10 cellular contexts compared by ENCODE assay signal in genomic region chr4:92304636-92305035, GRCh38. TPM values are rescaled to one million over a fixed set of nuclear protein-coding genes. Genes with fewer than 3 reads are reported as not detected.
DNase-seq lines count a peak whose midpoint lies in the region; ATAC-seq, FAIRE-seq and TF ChIP-seq lines count a peak whose summit lies in the region.
"Had no signal": no experiment of that assay in that cellular context is flagged by ENCODE, and none has a peak within 500 bp of the region (broad histone marks: within the 10 kb centered on the region; RNA-seq: fewer than 3 reads in every experiment).

No MANE protein-coding gene starts in this region.

- in situ Hi-C loops in Caki2 (cut with HindIII; ENCODE audit: low pct_unique_long_range_greater_than_20kb, low sequenced_read_pairs) = no loop called here

- H2AFZ ChIP-seq in MM.1S (ENCODE audit: low read length) (peak overlapping the region; percentile 72), endothelial cell of umbilical vein (ENCODE audit: low read depth, low read length) (peak overlapping the region; percentile 91), osteoblast (ENCODE audit: low read length) (peak overlapping the region; percentile 22)

- H3K79me2 ChIP-seq in MM.1S (ENCODE audit: low read length) (no peaks in the 10 kb centered on the region), endothelial cell of umbilical vein (ENCODE audit: control insufficient read depth, insufficient read depth, low read length) (no peaks in the 10 kb centered on the region), osteoblast (ENCODE audit: insufficient read depth, low read length) (no peaks in the 10 kb centered on the region)

- no peaks in the 10 kb centered on the region for H3K9me1 ChIP-seq in endothelial cell of umbilical vein (replicated peaks; ENCODE audit: control insufficient read depth, extremely low read depth, insufficient read depth, low read length)

- H3K4me3 Mint-ChIP-seq in CD8-positive, alpha-beta T cell = no peak overlapping the region
- H3K4me3 Mint-ChIP-seq in activated CD4-positive, alpha-beta T cell treated with anti-CD3 and anti-CD28 coated beads, Interleukin-2, amount 10 ng/mL, durations not matched to agents 7 days and 5 days = no peak overlapping the region
- H3K4me3 Mint-ChIP-seq: activated CD4-positive, alpha-beta memory T cell treated with anti-CD3 and anti-CD28 coated beads for 36 hours had no signal

- H3K36me3 Mint-ChIP-seq in CD8-positive, alpha-beta T cell = no peaks in the 10 kb centered on the region
- H3K36me3 Mint-ChIP-seq in activated CD4-positive, alpha-beta T cell treated with anti-CD3 and anti-CD28 coated beads, Interleukin-2, amount 10 ng/mL, durations not matched to agents 7 days and 5 days (ENCODE audit: low read depth) = no peaks in the 10 kb centered on the region
- H3K36me3 Mint-ChIP-seq: activated CD4-positive, alpha-beta memory T cell treated with anti-CD3 and anti-CD28 coated beads for 36 hours had no signal

- H3K9me2 ChIP-seq in MM.1S (replicated peaks; ENCODE audit: insufficient read depth, low read length) = no peaks in the 10 kb centered on the region

- H4K20me1 ChIP-seq in MM.1S (ENCODE audit: insufficient read depth, low read length) = no peaks in the 10 kb centered on the region
- no peaks in the 10 kb centered on the region for H4K20me1 ChIP-seq in endothelial cell of umbilical vein (replicated peaks; ENCODE audit: control insufficient read depth, extremely low read depth, insufficient read depth, low read length)
- H4K20me1 ChIP-seq in osteoblast (ENCODE audit: insufficient read depth, low read length) = no peaks in the 10 kb centered on the region

- H3F3A ChIP-seq in MM.1S (ENCODE audit: insufficient read depth, low read length) = no peaks in the 10 kb centered on the region

- H3K27ac ChIP-seq in MM.1S (ENCODE audit: low read length) = no peak overlapping the region
- H3K27ac ChIP-seq in endothelial cell of umbilical vein (ENCODE audit: insufficient read depth, low read depth, low read length) = no peak overlapping the region
- no peak overlapping the region for H3K27ac ChIP-seq in osteoblast (ENCODE audit: low read depth, low read length)
- H3K27ac ChIP-seq in CD8-positive, alpha-beta T cell (ENCODE audit: low read depth, low read length) = no peak overlapping the region
- H3K27ac ChIP-seq: epithelial cell of prostate had no signal

- no peaks in the 10 kb centered on the region for H3K27me3 ChIP-seq in MM.1S (replicated peaks; ENCODE audit: insufficient read depth, low read length)
- H3K27me3 ChIP-seq in endothelial cell of umbilical vein (ENCODE audit: control insufficient read depth in 2 of 2, insufficient read depth in 2 of 2, low read length in 2 of 2) = peaks cover 33 to 68% of the 10 kb centered on the region in 2 experiments
- peaks cover 44% of the 10 kb centered on the region for H3K27me3 ChIP-seq in osteoblast (ENCODE audit: insufficient read depth, low read length)
- no peaks in the 10 kb centered on the region for H3K27me3 ChIP-seq in CD8-positive, alpha-beta T cell (ENCODE audit: insufficient read depth, low read length)

- no peaks in the 10 kb centered on the region for H3K9me3 Mint-ChIP-seq in CD8-positive, alpha-beta T cell
- no peaks in the 10 kb centered on the region for H3K9me3 Mint-ChIP-seq in activated CD4-positive, alpha-beta T cell treated with anti-CD3 and anti-CD28 coated beads, Interleukin-2, amount 10 ng/mL, durations not matched to agents 7 days and 5 days
- H3K9me3 Mint-ChIP-seq: activated CD4-positive, alpha-beta memory T cell treated with anti-CD3 and anti-CD28 coated beads for 36 hours had no signal

- H3K4me1 Mint-ChIP-seq in CD8-positive, alpha-beta T cell (ENCODE audit: low read depth) = peaks cover 2% of the 10 kb centered on the region
- peaks cover 6% of the 10 kb centered on the region for H3K4me1 Mint-ChIP-seq in activated CD4-positive, alpha-beta T cell treated with anti-CD3 and anti-CD28 coated beads, Interleukin-2, amount 10 ng/mL, durations not matched to agents 7 days and 5 days

- H3K9me3 ChIP-seq in MM.1S (replicated peaks; ENCODE audit: insufficient read depth, low read length) (no peaks in the 10 kb centered on the region), endothelial cell of umbilical vein (replicated peaks; ENCODE audit: control insufficient read depth, insufficient read depth, low read length) (no peaks in the 10 kb centered on the region), osteoblast (ENCODE audit: low read depth, low read length) (no peaks in the 10 kb centered on the region)
- no peaks in the 10 kb centered on the region for H3K9me3 ChIP-seq in CD8-positive, alpha-beta T cell (ENCODE audit: low read length)

- POLR2A ChIA-PET in endothelial cell of umbilical vein (lab: Charles Lee) = no interaction called here
- POLR2A ChIA-PET in CD8-positive, alpha-beta T cell (lab: Charles Lee) = no interaction called here
- POLR2A ChIA-PET in activated CD4-positive, alpha-beta T cell treated with anti-CD3 and anti-CD28 coated beads, Interleukin-2, amount 10 ng/mL, durations not matched to agents 7 days and 5 days (lab: Charles Lee) = no interaction called here

- no peak overlapping the region for H3K27ac Mint-ChIP-seq in CD8-positive, alpha-beta T cell
- no peak overlapping the region for H3K27ac Mint-ChIP-seq in activated CD4-positive, alpha-beta T cell treated with anti-CD3 and anti-CD28 coated beads, Interleukin-2, amount 10 ng/mL, durations not matched to agents 7 days and 5 days
- H3K27ac Mint-ChIP-seq: activated CD4-positive, alpha-beta memory T cell treated with anti-CD3 and anti-CD28 coated beads for 36 hours had no signal

- BruUV-seq in endothelial cell of umbilical vein (replicated peaks; lab: Mats Ljungman, UMichigan) = no TSS peak

- CTCF ChIA-PET in endothelial cell of umbilical vein (lab: Charles Lee) = no interaction called here
- CTCF ChIA-PET in CD8-positive, alpha-beta T cell (lab: Charles Lee) = no interaction called here
- CTCF ChIA-PET in activated CD4-positive, alpha-beta T cell treated with anti-CD3 and anti-CD28 coated beads, Interleukin-2, amount 10 ng/mL, durations not matched to agents 7 days and 5 days (lab: Charles Lee) = no interaction called here

- TF ChIP-seq CTCF in MM.1S (IDR thresholded peaks at IDR 0.05; ENCODE audit: low read length) (no peak), endothelial cell of umbilical vein (IDR thresholded peaks at IDR 0.05; ENCODE audit: extremely low read depth in 1 of 2, insufficient read depth in 1 of 2, low read depth in 1 of 2, low read length in 2 of 2) (no peak), osteoblast (IDR thresholded peaks at IDR 0.05; ENCODE audit: extremely low read depth, low read depth, low read length) (no peak)
- TF ChIP-seq CTCF in CD8-positive, alpha-beta T cell (IDR thresholded peaks at IDR 0.05) = no peak

- peak overlapping the region; percentile 61 for H3K4me3 ChIP-seq in MM.1S (ENCODE audit: low read length)
- peak overlapping the region in 2 of 3 experiments; percentile 36 to 50 for H3K4me3 ChIP-seq in endothelial cell of umbilical vein (replicated peaks in 1 of 3; ENCODE audit: insufficient read depth in 1 of 3, low read depth in 1 of 3, low read length in 3 of 3)
- peak overlapping the region; percentile 16 for H3K4me3 ChIP-seq in osteoblast (ENCODE audit: insufficient read depth, low read length)
- H3K4me3 ChIP-seq in CD8-positive, alpha-beta T cell (ENCODE audit: low read depth, low read length) = no peak overlapping the region

- H3K4me2 ChIP-seq in MM.1S (ENCODE audit: low read depth, low read length) (peak overlapping the region; percentile 90), endothelial cell of umbilical vein (ENCODE audit: insufficient read depth, low read length) (peak overlapping the region; percentile 78), osteoblast (ENCODE audit: insufficient read depth, low read length) (peak overlapping the region; percentile 58)

- H3K27me3 Mint-ChIP-seq in CD8-positive, alpha-beta T cell (ENCODE audit: low read depth) = peaks cover 34% of the 10 kb centered on the region
- H3K27me3 Mint-ChIP-seq in activated CD4-positive, alpha-beta T cell treated with anti-CD3 and anti-CD28 coated beads, Interleukin-2, amount 10 ng/mL, durations not matched to agents 7 days and 5 days = peaks cover 32% of the 10 kb centered on the region

- FAIRE-seq in endothelial cell of umbilical vein (lab: Jason Lieb, UNC) = no peak

- dilution Hi-C loops in endothelial cell of umbilical vein (cut with MboI; ENCODE audit: extremely low pct_ligation_motif_present, low sequenced_read_pairs) = no loop called here

- DNase-seq in Caki2 (ENCODE audit: low read depth) (peak; percentile 16), MM.1S (no peak), endothelial cell of umbilical vein (ENCODE audit: low read depth, low spot score) (no peak), osteoblast (ENCODE audit: insufficient read length, low spot score, missing footprints) (peak; percentile 25)
- DNase-seq in stimulated activated CD4-positive, alpha-beta T cell treated with anti-CD3 and anti-CD28 coated beads, Interleukin-15, amount 100 ng/mL, for 24 hours = no peak
- no peak for DNase-seq in CD8-positive, alpha-beta T cell
- no peak for DNase-seq in effector CD4-positive, alpha-beta T cell
- no peak for DNase-seq in activated CD4-positive, alpha-beta T cell treated with anti-CD3 and anti-CD28 coated beads, Interleukin-2, amount 10 ng/mL, durations not matched to agents 7 days and 5 days
- DNase-seq: activated CD4-positive, alpha-beta memory T cell treated with anti-CD3 and anti-CD28 coated beads for 36 hours had no signal

- no peak for TF ChIP-seq POLR2A in endothelial cell of umbilical vein (IDR thresholded peaks at IDR 0.05; ENCODE audit: low read depth, low read length)

- no peaks in the 10 kb centered on the region for H3K4me1 ChIP-seq in MM.1S (ENCODE audit: low read length)
- peaks cover 13% of the 10 kb centered on the region for H3K4me1 ChIP-seq in endothelial cell of umbilical vein (ENCODE audit: control insufficient read depth, extremely low read depth, insufficient read depth, low read length)
- H3K4me1 ChIP-seq in osteoblast (ENCODE audit: insufficient read depth, low read length) = no peaks in the 10 kb centered on the region
- no peaks in the 10 kb centered on the region for H3K4me1 ChIP-seq in CD8-positive, alpha-beta T cell (ENCODE audit: insufficient read depth, low read length)

- no peak overlapping the region for H3K9ac ChIP-seq in MM.1S (ENCODE audit: low read length)
- no peak overlapping the region for H3K9ac ChIP-seq in endothelial cell of umbilical vein (replicated peaks; ENCODE audit: extremely low read depth, insufficient read depth, low read length)

- intact Hi-C loops in endothelial cell of umbilical vein (cut with micrococcal nuclease) = no loop called here
- intact Hi-C loops in CD8-positive, alpha-beta T cell (cut with DNase I, micrococcal nuclease) = no loop called here

- no peaks in the 10 kb centered on the region for H3K36me3 ChIP-seq in MM.1S (replicated peaks; ENCODE audit: insufficient read depth, low read length)
- H3K36me3 ChIP-seq in endothelial cell of umbilical vein (ENCODE audit: control insufficient read depth in 2 of 2, extremely low read depth in 1 of 2, insufficient read depth in 2 of 2, low read length in 2 of 2) = no peaks in the 10 kb centered on the region
- H3K36me3 ChIP-seq in osteoblast (ENCODE audit: insufficient read depth, low read length) = no peaks in the 10 kb centered on the region
- H3K36me3 ChIP-seq in CD8-positive, alpha-beta T cell (ENCODE audit: insufficient read depth, low read length) = no peaks in the 10 kb centered on the region

- no peak for ATAC-seq in CD8-positive, alpha-beta T cell

RNA-seq across cellular contexts. Expression of gene GRID2, which starts 0.9 kb away (rescaled TPM):
- total RNA-seq in Caki2 (2014; rRNA removed; shearing (Covaris generic); ENCODE audit: low replicate concordance) = not detected in 2 replicates
- total RNA-seq in endothelial cell of umbilical vein = not detected in 2 replicates
- not detected in 2 replicates for polyA plus RNA-seq in endothelial cell of umbilical vein
- polyA plus RNA-seq in endothelial cell of umbilical vein (2011; cell fraction: cytosol; rRNA removed) = not detected in 2 replicates
- polyA plus RNA-seq in endothelial cell of umbilical vein (2011; cell fraction: nucleus; rRNA removed) = not detected in 2 replicates
- not detected in 2 replicates for polyA plus RNA-seq in endothelial cell of umbilical vein (2012)
- not detected in 2 replicates for polyA minus RNA-seq in endothelial cell of umbilical vein
- polyA minus RNA-seq in endothelial cell of umbilical vein (2011; cell fraction: cytosol; rRNA and poly(A)+ RNA removed) = not detected
- 0.43 TPM in 1 of 2 replicates, not detected in the other for polyA minus RNA-seq in endothelial cell of umbilical vein (2011; cell fraction: nucleus; rRNA and poly(A)+ RNA removed)
- not detected in 2 replicates for total RNA-seq in osteoblast
- not detected for total RNA-seq in CD8-positive, alpha-beta T cell
- total RNA-seq in activated CD4-positive, alpha-beta T cell treated with anti-CD3 and anti-CD28 coated beads, Interleukin-2, amount 10 ng/mL, durations not matched to agents 7 days and 5 days = not detected
- total RNA-seq: activated CD4-positive, alpha-beta memory T cell treated with anti-CD3 and anti-CD28 coated beads for 36 hours had no signal

Comparison
In these comparisons a context has a peak if more than half of its experiments do, and no peak if none do; other contexts are left out.
1. DNase-seq: peak in Caki2 (single experiment) and osteoblast (single experiment); none in MM.1S (single experiment), endothelial cell of umbilical vein (single experiment), stimulated activated CD4-positive, alpha-beta T cell treated with anti-CD3 and anti-CD28 coated beads, Interleukin-15, amount 100 ng/mL, for 24 hours (single experiment), CD8-positive, alpha-beta T cell (0 of 7), effector CD4-positive, alpha-beta T cell (single experiment) and activated CD4-positive, alpha-beta T cell treated with anti-CD3 and anti-CD28 coated beads, Interleukin-2, amount 10 ng/mL, durations not matched to agents 7 days and 5 days (single experiment).
2. H2AFZ ChIP-seq: peak in every context shown above with its lines; median percentile 91 in endothelial cell of umbilical vein; 72 in MM.1S; 22 in osteoblast.
3. Peak in every context shown above with its lines, with median percentiles within 50 percentile points of each other: H3K4me2 ChIP-seq.